ENCODE assay signal across 8 cellular contexts in the genomic region with DNA sequence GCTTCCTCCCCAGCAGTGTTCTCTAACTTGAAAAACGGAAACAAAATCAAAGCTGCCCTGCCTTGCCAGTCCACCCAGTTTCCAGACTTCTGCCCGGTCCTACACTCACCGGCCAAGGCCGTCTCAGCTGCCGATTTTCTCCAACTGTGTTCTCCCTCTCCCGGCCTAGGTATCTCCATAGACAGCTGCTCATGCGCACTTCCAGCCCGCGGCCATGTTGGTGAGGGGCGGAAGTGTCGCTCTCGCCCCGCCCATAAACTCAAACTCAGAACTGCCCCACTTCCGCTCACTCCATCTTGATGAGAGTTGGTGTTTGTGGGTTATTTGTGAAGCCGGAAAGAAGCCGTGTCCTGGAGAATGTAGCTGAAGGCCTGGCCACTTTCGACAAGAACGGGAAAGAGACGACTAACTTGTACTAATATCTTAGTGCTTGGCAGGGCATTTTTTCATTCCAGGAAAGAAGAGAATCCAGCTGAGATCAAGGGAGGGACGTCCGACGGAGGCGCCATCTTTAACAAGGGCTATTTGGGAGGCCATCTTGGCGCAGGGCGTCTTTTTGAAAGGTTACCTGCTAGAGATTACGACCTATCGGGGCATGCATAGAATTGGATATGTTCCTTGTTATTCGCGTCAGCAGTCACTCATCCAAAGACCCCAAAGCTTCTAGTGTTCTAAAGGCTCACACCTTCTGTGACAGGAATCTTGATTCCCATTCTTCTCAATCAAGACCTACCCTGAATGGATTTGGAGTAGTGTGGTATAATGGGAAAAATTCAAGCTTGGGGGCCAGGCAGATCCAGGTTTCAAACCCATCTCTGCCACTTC. TPM values are rescaled to one million over a fixed set of nuclear protein-coding genes. Genes with fewer than 3 reads are reported as not detected.
DNase-seq lines count a peak whose midpoint lies in the region; ATAC-seq, FAIRE-seq and TF ChIP-seq lines count a peak whose summit lies in the region.

A gene with protein sequence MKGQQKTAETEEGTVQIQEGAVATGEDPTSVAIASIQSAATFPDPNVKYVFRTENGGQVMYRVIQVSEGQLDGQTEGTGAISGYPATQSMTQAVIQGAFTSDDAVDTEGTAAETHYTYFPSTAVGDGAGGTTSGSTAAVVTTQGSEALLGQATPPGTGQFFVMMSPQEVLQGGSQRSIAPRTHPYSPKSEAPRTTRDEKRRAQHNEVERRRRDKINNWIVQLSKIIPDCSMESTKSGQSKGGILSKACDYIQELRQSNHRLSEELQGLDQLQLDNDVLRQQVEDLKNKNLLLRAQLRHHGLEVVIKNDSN (minus strand): TSS at position 229 of the 825 bp plus-strand sequence. CDS start 2,702 bp downstream, outside the sequence.

- CTCF ChIA-PET in IMR-90 (lab: Yijun Ruan, JAX): interaction anchor here (2.0 to 2.2 kb wide), 2 partner anchors 49 to 51 kb away, joined by 10 to 13 read pairs; a partner anchor contains a TSS

- peak within 1 kb of the TSS; percentile 93 for H3K27ac ChIP-seq in IMR-90 (ENCODE audit: insufficient read depth, low read length)

- H2AK5ac ChIP-seq in IMR-90 (ENCODE audit: low read depth, low read length): peak within 1 kb of the TSS; percentile 21; the same call in 1 of the 2 replicates

- H3K36me3 ChIP-seq in IMR-90 (ENCODE audit: control insufficient read depth, insufficient read depth, low read length) (peaks cover 13% of the 10 kb centered on the region), mucosa of descending colon (ENCODE audit: low read depth) (peaks cover 9% of the 10 kb centered on the region)

- H4K91ac ChIP-seq in IMR-90 (ENCODE audit: insufficient read depth, low read depth, low read length): peak within 1 kb of the TSS; percentile 96

- dilution Hi-C loops in IMR-90 (cut with HindIII; ENCODE audit: low sequenced_read_pairs, unreplicated experiment): no loop called here

- H3K4me3 ChIP-seq in IMR-90 (ENCODE audit: insufficient read depth, low read depth, low read length) (peak within 1 kb of the TSS; percentile 53), epithelial cell of esophagus (ENCODE audit: low read length) (peak within 1 kb of the TSS; percentile 96), mucosa of descending colon (peak within 1 kb of the TSS; percentile 74)

- peak within 1 kb of the TSS; percentile 94 for H3K18ac ChIP-seq in IMR-90 (ENCODE audit: low read depth, low read length)

- peak within 1 kb of the TSS; percentile 86; the same call in 2 of the 3 replicates for H2BK15ac ChIP-seq in IMR-90 (ENCODE audit: low read depth, low read length)

- POLR2A ChIA-PET in IMR-90 (lab: Charles Lee; ENCODE audit: unreplicated experiment): no interaction called here

- H4K8ac ChIP-seq in IMR-90 (ENCODE audit: low read depth in 2 of 2, low read length in 2 of 2): peak within 1 kb of the TSS; percentile 95 to 100

- peak within 1 kb of the TSS; percentile 93 for H3K14ac ChIP-seq in IMR-90 (replicated peaks; ENCODE audit: low read depth, low read length)

- peak within 1 kb of the TSS; percentile 91 for H4K5ac ChIP-seq in IMR-90 (ENCODE audit: low read depth, low read length)

- peak; percentile 92 for TF ChIP-seq POLR2A in IMR-90 (IDR thresholded peaks at IDR 0.05; ENCODE audit: low read depth, low read length)

- peak within 1 kb of the TSS; percentile 98 for H3K4ac ChIP-seq in IMR-90 (ENCODE audit: low read depth, low read length)

- H3K9me3 ChIP-seq in IMR-90 (ENCODE audit: control insufficient read depth, insufficient read depth, low read length): no peaks in the 10 kb centered on the region
- peaks cover 3% of the 10 kb centered on the region for H3K9me3 ChIP-seq in mucosa of descending colon

- H3K4me1 ChIP-seq in IMR-90 (ENCODE audit: control insufficient read depth, insufficient read depth, low read length) (no peaks in the 10 kb centered on the region; the same call in 1 of the 2 replicates), mucosa of descending colon (ENCODE audit: low read depth) (peaks cover 7% of the 10 kb centered on the region)

- TF ChIP-seq CTCF in D721Med (IDR thresholded peaks at IDR 0.05; ENCODE audit: insufficient read depth, missing control alignments): no peak
- no peak for TF ChIP-seq CTCF in IMR-90 (conservative IDR thresholded peaks at IDR 0.05; ENCODE audit: low read depth, low read length)
- no peak for TF ChIP-seq CTCF in epithelial cell of esophagus (IDR thresholded peaks at IDR 0.05; ENCODE audit: insufficient read depth, low read depth, low read length, missing control alignments)
- TF ChIP-seq CTCF in mucosa of descending colon (IDR thresholded peaks at IDR 0.05): no peak

- H2BK20ac ChIP-seq in IMR-90 (ENCODE audit: low read depth, low read length): peak within 1 kb of the TSS; percentile 71; the same call in 1 of the 2 replicates

- ATAC-seq in GM21528 (IDR thresholded peaks at IDR 0.05; ENCODE audit: low FRiP score, unreplicated experiment) (peak; percentile 52), IMR-90 (ENCODE audit: low read depth) (peak; percentile 84), mucosa of descending colon (peak; percentile 94)

- BruUV-seq in IMR-90 (replicated peaks; lab: Mats Ljungman, UMichigan): TSS peak; percentile 89

- peak within 1 kb of the TSS; percentile 84 for H2AK9ac ChIP-seq in IMR-90 (replicated peaks; ENCODE audit: low read depth, low read length, poor library complexity)

- no peak for TF ChIP-seq RAD21 in IMR-90 (IDR thresholded peaks at IDR 0.05; ENCODE audit: low read length)

- 0% methylated on average over 10 of the region's 29 CpGs; no CpG with 5 or more reads in 1 of the 2 experiments for WGBS in IMR-90 (ENCODE audit: extremely low coverage in 2 of 2, insufficient read length in 1 of 2), 2 experiments

- peak within 1 kb of the TSS; percentile 98 for H3K56ac ChIP-seq in IMR-90 (ENCODE audit: extremely low read depth, insufficient read depth, low read length)

- H2BK120ac ChIP-seq in IMR-90 (ENCODE audit: low read depth, low read length): peak within 1 kb of the TSS; percentile 91

- H3K4me2 ChIP-seq in IMR-90 (ENCODE audit: low read depth, low read length): peak within 1 kb of the TSS; percentile 87

- H3K23ac ChIP-seq in IMR-90 (ENCODE audit: low read depth, low read length): peak within 1 kb of the TSS; percentile 89

- in situ Hi-C loops in IMR-90 (cut with MboI; ENCODE audit: low sequenced_read_pairs): loop anchor here (5.0 kb wide), 1 partner anchor 49 kb away; no protein-coding TSS in a partner anchor

- peak; percentile 46 for FAIRE-seq in D721Med (lab: Jason Lieb, UNC)

- H3K9me1 ChIP-seq in IMR-90 (ENCODE audit: insufficient read depth, low read length): no peaks in the 10 kb centered on the region

- peak within 1 kb of the TSS; percentile 78 for H2AFZ ChIP-seq in IMR-90 (replicated peaks; ENCODE audit: low read length, poor library complexity)

- DNase-seq in D721Med (ENCODE audit: insufficient read length, low spot score): peak; percentile 93
- DNase-seq in IMR-90: peak; percentile 95
- peak; percentile 98 for DNase-seq in OCI-M1 (lab: John Stamatoyannopoulos, UW)
- DNase-seq in activated T-cell treated with anti-CD3 and anti-CD28 coated beads for 24 hours (ENCODE audit: low read depth): peak; percentile 90
- peak; percentile 97 for DNase-seq in epithelial cell of esophagus (ENCODE audit: low read depth)
- DNase-seq in mucosa of descending colon: peak; percentile 95 to 96 (median 96)
- peak; percentile 81 for DNase-seq in stimulated activated CD8-positive, alpha-beta memory T cell treated with anti-CD3 and anti-CD28 coated beads, Interleukin-4, amount 100 ng/mL, for 24 hours (ENCODE audit: low read depth)

- intact Hi-C loops in IMR-90 (cut with micrococcal nuclease): loop anchor here (1.0 to 5.0 kb wide), 3 partner anchors 36 to 53 kb away; no protein-coding TSS in a partner anchor
- intact Hi-C loops in mucosa of descending colon (cut with DNase I, micrococcal nuclease): loop anchor here in 1 of 2 donors (5.0 kb wide), 1 partner anchor 51 kb away; a partner anchor contains a TSS

- peaks cover 18 to 37% of the 10 kb centered on the region in 2 experiments for H3K79me1 ChIP-seq in IMR-90 (ENCODE audit: low read depth in 1 of 2, low read length in 2 of 2)

- H4K20me1 ChIP-seq in IMR-90 (ENCODE audit: insufficient read depth, low read length): no peaks in the 10 kb centered on the region; the same call in 1 of the 2 replicates

- H3K9ac ChIP-seq in IMR-90 (ENCODE audit: low read depth, low read length): peak within 1 kb of the TSS; percentile 86

- H3K27me3 ChIP-seq in IMR-90 (ENCODE audit: control insufficient read depth, insufficient read depth, low read length): no peaks in the 10 kb centered on the region

- H2BK5ac ChIP-seq in IMR-90 (ENCODE audit: low read depth, low read length, poor library complexity, severe bottlenecking): peak within 1 kb of the TSS; percentile 86

TF ChIP-seq in IMR-90, 13 proteins besides CTCF, POLR2A, EP300 and RAD21:
- no peak for TF ChIP-seq RFX5 (IDR thresholded peaks at IDR 0.05; ENCODE audit: low read depth, low read length)
- TF ChIP-seq MAZ (IDR thresholded peaks at IDR 0.05; ENCODE audit: borderline replicate concordance, low read depth, low read length): 0 out of 2 replicates have a peak, but pooled peaks have one; percentile 41
- TF ChIP-seq MAFK (IDR thresholded peaks at IDR 0.05; ENCODE audit: low read depth, low read length): no peak
TF ChIP-seq in IMR-90: peak in this region for 1.

RNA-seq across cellular contexts. Expression of the gene that starts here (rescaled TPM):
- total RNA-seq in IMR-90 (2012; rRNA removed): 62.2 and 78.9 TPM in 2 replicates
- polyA plus RNA-seq in IMR-90 (2012; rRNA removed): 34.6 and 37.1 TPM in 2 replicates
- polyA plus RNA-seq in IMR-90 (2012; cell fraction: cytosol; rRNA removed): 14.0 and 18.6 TPM in 2 replicates
- polyA plus RNA-seq in IMR-90 (2012; cell fraction: nucleus; rRNA removed; ENCODE audit: low replicate concordance): 122 and 130 TPM in 2 replicates
- 10 to 100 TPM; 66.8 to 80.5 (median 71.7) TPM for total RNA-seq in mucosa of descending colon

Comparison
In these comparisons a context has a peak if more than half of its experiments do, and no peak if none do; other contexts are left out.
1. Peak in every context shown above with its lines: DNase-seq, ATAC-seq, H3K4me3 ChIP-seq and H3K27ac ChIP-seq.